20 cellular contexts compared by ENCODE assay signal in genomic region chr20:62985089-62985778, GRCh38. TPM values are rescaled to one million over a fixed set of nuclear protein-coding genes. Genes with fewer than 3 reads are reported as not detected.
DNase-seq lines count a peak whose midpoint lies in the region; ATAC-seq and TF ChIP-seq lines count a peak whose summit lies in the region.
"Had no signal": no experiment of that assay in that cellular context is flagged by ENCODE, and none has a peak within 500 bp of the region (broad histone marks: within the 10 kb centered on the region; RNA-seq: fewer than 3 reads in every experiment).

No MANE protein-coding gene starts in this region.

- H3K36me3 Mint-ChIP-seq in WTC11 = no peaks in the 10 kb centered on the region
- H3K36me3 Mint-ChIP-seq in neural progenitor cell = no peaks in the 10 kb centered on the region

- H3K9me3 Mint-ChIP-seq in WTC11 = no peaks in the 10 kb centered on the region
- H3K9me3 Mint-ChIP-seq in neural progenitor cell = no peaks in the 10 kb centered on the region
- H3K9me3 Mint-ChIP-seq: activated CD4-positive, alpha-beta T cell treated with anti-CD3 and anti-CD28 coated beads, Interleukin-2, amount 10 ng/mL, durations not matched to agents 24 days and 14 days had no signal

- H2AFZ ChIP-seq in neural progenitor cell (replicated peaks) = peak overlapping the region; percentile 26

- H3K27me3 ChIP-seq in neural progenitor cell = peaks cover 4% of the 10 kb centered on the region
- H3K27me3 ChIP-seq: ovary had no signal

- H3K4me1 Mint-ChIP-seq in WTC11 (peaks cover 30% of the 10 kb centered on the region), neural progenitor cell (peaks cover 34% of the 10 kb centered on the region)

- TF ChIP-seq CTCF in WTC11 (IDR thresholded peaks at IDR 0.05) (no peak), neural progenitor cell (IDR thresholded peaks at IDR 0.05) (no peak)

- no peak overlapping the region for H3K27ac ChIP-seq in neural progenitor cell
- H3K27ac ChIP-seq: ovary, uterus had no signal

- DNase-seq in NCI-H2081 (lab: John Stamatoyannopoulos, UW) (peak; percentile 9 to 60), NCI-H2081 treated with DMSO at 0.1 percent for 48 hours (lab: John Stamatoyannopoulos, UW) (no peak), NCI-H1417 (lab: John Stamatoyannopoulos, UW) (peak; percentile 11 to 92 (median 63)), WTC11 (ENCODE audit: low spot score) (no peak), neural progenitor cell (ENCODE audit: low spot score) (no peak), EL (no peak), SIG-M5 treated with dmso at 0.1 percent for 504 hours (lab: John Stamatoyannopoulos, UW; ENCODE audit: unreplicated experiment) (no peak)
- no peak for DNase-seq in activated CD8-positive, alpha-beta memory T cell treated with anti-CD3 and anti-CD28 coated beads for 24 hours
- DNase-seq: activated CD4-positive, alpha-beta T cell treated with anti-CD3 and anti-CD28 coated beads, Interleukin-2, amount 10 ng/mL, durations not matched to agents 24 days and 14 days; activated naive CD4-positive, alpha-beta T cell; cerebellar nuclear complex; foreskin fibroblast; mucosa of descending colon; MV-4-11; ovary; stimulated activated CD4-positive, alpha-beta T cell treated with anti-CD3 and anti-CD28 coated beads, Interleukin-1b, Interleukin-23, amount 100 ng/mL, for 48 hours; uterus had no signal

- CTCF ChIA-PET in WTC11 (lab: Charles Lee) = interaction anchor here (0.7 to 1.4 kb wide), 6 partner anchors 9 to 31 kb away, joined by 3 to 9 read pairs (median 3); no protein-coding TSS in a partner anchor

- no peak overlapping the region for H3K9ac ChIP-seq in neural progenitor cell

- no peaks in the 10 kb centered on the region for H4K20me1 ChIP-seq in neural progenitor cell (ENCODE audit: low read depth)

- H3K4me3 ChIP-seq in neural progenitor cell = no peak overlapping the region
- H3K4me3 ChIP-seq: mucosa of descending colon, ovary, uterus had no signal

- H3F3A ChIP-seq in neural progenitor cell (ENCODE audit: low read depth) = peaks cover 9% of the 10 kb centered on the region

- POLR2A ChIA-PET in WTC11 (lab: Charles Lee) = no interaction called here

- no peak for ATAC-seq in WTC11
- ATAC-seq: mucosa of descending colon, SK-N-SH treated with all-trans-retinoic acid at 6 μM for 48 hours had no signal

- H3K4me2 ChIP-seq in neural progenitor cell = peak overlapping the region; percentile 13

- H3K27ac Mint-ChIP-seq in WTC11 (peak overlapping the region; percentile 73), neural progenitor cell (peak overlapping the region; percentile 99)

- no peaks in the 10 kb centered on the region for H3K9me3 ChIP-seq in neural progenitor cell (ENCODE audit: low read depth)
- H3K9me3 ChIP-seq: mucosa of descending colon, ovary, uterus had no signal

- H3K4me3 Mint-ChIP-seq in WTC11 (no peak overlapping the region), neural progenitor cell (no peak overlapping the region)
- H3K4me3 Mint-ChIP-seq: activated CD4-positive, alpha-beta T cell treated with anti-CD3 and anti-CD28 coated beads, Interleukin-2, amount 10 ng/mL, durations not matched to agents 24 days and 14 days had no signal

- no peaks in the 10 kb centered on the region; the same call in 1 of the 2 replicates for H3K27me3 Mint-ChIP-seq in WTC11 (ENCODE audit: low read depth)
- peaks cover 14% of the 10 kb centered on the region for H3K27me3 Mint-ChIP-seq in neural progenitor cell (ENCODE audit: insufficient read depth, low read depth)

- H3K36me3 ChIP-seq in neural progenitor cell = no peaks in the 10 kb centered on the region
- H3K36me3 ChIP-seq: ovary, uterus had no signal

- no peaks in the 10 kb centered on the region for H3K79me2 ChIP-seq in neural progenitor cell (ENCODE audit: low read depth)

- peaks cover 24% of the 10 kb centered on the region for H3K4me1 ChIP-seq in neural progenitor cell
- H3K4me1 ChIP-seq: uterus had no signal

TF ChIP-seq in WTC11, 78 proteins besides CTCF, POLR2A, EP300 and RAD21 (continues in another document):
- TF ChIP-seq MYBL2 (CRISPR knock-in tag; IDR thresholded peaks at IDR 0.05) (no peak), ATF2 (CRISPR knock-in tag; IDR thresholded peaks at IDR 0.05; ENCODE audit: borderline replicate concordance, low read depth) (no peak), ZNF396 (CRISPR knock-in tag; IDR thresholded peaks at IDR 0.05; ENCODE audit: borderline replicate concordance) (no peak), NFE2L1 (CRISPR knock-in tag; IDR thresholded peaks at IDR 0.05) (no peak), ZBTB43 (CRISPR knock-in tag; IDR thresholded peaks at IDR 0.05) (no peak), ZBTB21 (CRISPR knock-in tag; IDR thresholded peaks at IDR 0.05; ENCODE audit: borderline replicate concordance) (no peak), HMGXB4 (CRISPR knock-in tag; IDR thresholded peaks at IDR 0.05) (no peak)
- TF ChIP-seq, protein P1, sequence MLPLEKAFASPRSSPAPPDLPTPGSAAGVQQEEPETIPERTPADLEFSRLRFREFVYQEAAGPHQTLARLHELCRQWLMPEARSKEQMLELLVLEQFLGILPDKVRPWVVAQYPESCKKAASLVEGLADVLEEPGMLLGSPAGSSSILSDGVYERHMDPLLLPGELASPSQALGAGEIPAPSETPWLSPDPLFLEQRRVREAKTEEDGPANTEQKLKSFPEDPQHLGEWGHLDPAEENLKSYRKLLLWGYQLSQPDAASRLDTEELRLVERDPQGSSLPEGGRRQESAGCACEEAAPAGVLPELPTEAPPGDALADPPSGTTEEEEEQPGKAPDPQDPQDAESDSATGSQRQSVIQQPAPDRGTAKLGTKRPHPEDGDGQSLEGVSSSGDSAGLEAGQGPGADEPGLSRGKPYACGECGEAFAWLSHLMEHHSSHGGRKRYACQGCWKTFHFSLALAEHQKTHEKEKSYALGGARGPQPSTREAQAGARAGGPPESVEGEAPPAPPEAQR (CRISPR knock-in tag; IDR thresholded peaks at IDR 0.05) = no peak
- TF ChIP-seq, protein P2, sequence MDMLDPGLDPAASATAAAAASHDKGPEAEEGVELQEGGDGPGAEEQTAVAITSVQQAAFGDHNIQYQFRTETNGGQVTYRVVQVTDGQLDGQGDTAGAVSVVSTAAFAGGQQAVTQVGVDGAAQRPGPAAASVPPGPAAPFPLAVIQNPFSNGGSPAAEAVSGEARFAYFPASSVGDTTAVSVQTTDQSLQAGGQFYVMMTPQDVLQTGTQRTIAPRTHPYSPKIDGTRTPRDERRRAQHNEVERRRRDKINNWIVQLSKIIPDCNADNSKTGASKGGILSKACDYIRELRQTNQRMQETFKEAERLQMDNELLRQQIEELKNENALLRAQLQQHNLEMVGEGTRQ (CRISPR knock-in tag; IDR thresholded peaks at IDR 0.05) = no peak

RNA-seq across cellular contexts. Expression of gene BHLHE23, which starts 21.5 kb away (rescaled TPM):
- total RNA-seq in WTC11 (2021) (0.57 to 1.3 TPM (median 0.66 TPM) in 3 replicates), neural progenitor cell (ENCODE audit: low replicate concordance) (0.22 TPM in 1 of 2 replicates, not detected in the other)
- total RNA-seq: activated CD4-positive, alpha-beta T cell treated with anti-CD3 and anti-CD28 coated beads, Interleukin-2, amount 10 ng/mL, durations not matched to agents 24 days and 14 days; mucosa of descending colon; NCI-H460; OCI-LY7; ovary; uterus had no signal

RNA-seq across cellular contexts. Expression of gene SLC17A9, which starts 32.7 kb away (rescaled TPM):
- total RNA-seq in WTC11 (2021) (26.2 to 41.7 TPM (median 30.8 TPM) in 3 replicates), neural progenitor cell (ENCODE audit: low replicate concordance) (0.17 and 0.74 TPM in 2 replicates)

RNA-seq across cellular contexts. Expression of gene GID8, which starts 47.3 kb away (rescaled TPM):
- total RNA-seq in WTC11 (2021) (56.2 to 70.2 TPM (median 56.6 TPM) in 3 replicates), neural progenitor cell (ENCODE audit: low replicate concordance) (48.7 and 50.0 TPM in 2 replicates)

RNA-seq across cellular contexts. Expression of gene DIDO1, which starts 58.9 kb away (rescaled TPM):
- total RNA-seq in WTC11 (2021) (69.3 to 87.3 TPM (median 71.6 TPM) in 3 replicates), neural progenitor cell (ENCODE audit: low replicate concordance) (64.5 and 68.5 TPM in 2 replicates)

Comparison
In these comparisons a context has a peak if more than half of its experiments do, and no peak if none do; other contexts are left out.
1. DNase-seq: peak in NCI-H2081 (2 of 2) and NCI-H1417 (3 of 3); none in NCI-H2081 treated with DMSO at 0.1 percent for 48 hours (single experiment), WTC11 (single experiment), neural progenitor cell (single experiment), activated CD8-positive, alpha-beta memory T cell treated with anti-CD3 and anti-CD28 coated beads for 24 hours (single experiment), EL (single experiment) and SIG-M5 treated with dmso at 0.1 percent for 504 hours (single experiment).
2. RNA of gene SLC17A9, which starts 32.7 kb away (total RNA-seq): 26.2 to 41.7 TPM in WTC11; 0.17 to 0.74 TPM in neural progenitor cell; every median in the first group is over 10 times any median in the second.